Comparison of ENCODE assay signal across 1 cellular context in the genomic region with DNA sequence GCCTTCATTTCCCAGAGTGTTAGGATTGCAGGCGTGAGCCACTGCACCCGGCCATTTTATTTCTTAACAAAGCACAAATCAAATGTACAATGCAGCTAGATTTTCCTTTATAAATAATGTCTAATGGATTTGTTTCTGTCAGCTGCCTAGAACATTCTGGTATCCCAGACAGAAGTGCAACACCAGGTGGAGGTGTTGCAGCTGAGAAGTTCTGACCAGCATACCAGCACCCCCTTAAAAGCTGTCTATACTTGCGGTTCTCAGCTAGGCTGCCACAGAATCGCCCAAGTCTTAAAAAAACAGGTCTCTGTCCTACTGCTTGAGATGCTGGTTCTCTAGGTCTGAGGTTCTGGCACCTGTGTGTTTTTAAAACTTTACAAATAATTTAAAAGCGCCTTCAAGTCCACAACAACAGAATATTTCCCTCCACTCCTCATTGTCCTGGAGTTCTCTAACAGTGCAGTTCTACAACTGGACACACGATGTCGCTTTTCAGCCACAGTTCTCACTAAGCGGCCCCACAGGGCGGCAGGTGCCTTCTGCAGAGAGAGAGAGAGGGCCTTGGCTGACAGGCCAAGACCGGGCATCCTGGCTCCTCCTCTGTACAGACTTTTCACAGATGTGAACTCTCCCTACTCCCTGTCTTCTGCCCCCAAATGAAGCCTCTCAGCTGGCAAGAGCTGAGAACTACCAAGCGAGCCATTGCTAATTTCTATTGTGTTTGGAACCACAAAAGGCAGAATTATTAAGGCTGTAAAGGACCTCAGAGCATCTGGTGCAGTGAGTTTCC.
TF ChIP-seq lines count a peak whose summit lies in the region.

No MANE protein-coding gene starts in this region.

TF ChIP-seq in HepG2, 621 proteins besides CTCF, POLR2A, EP300 and RAD21 (continued from another document and continues in another):
- TF ChIP-seq, protein P1, sequence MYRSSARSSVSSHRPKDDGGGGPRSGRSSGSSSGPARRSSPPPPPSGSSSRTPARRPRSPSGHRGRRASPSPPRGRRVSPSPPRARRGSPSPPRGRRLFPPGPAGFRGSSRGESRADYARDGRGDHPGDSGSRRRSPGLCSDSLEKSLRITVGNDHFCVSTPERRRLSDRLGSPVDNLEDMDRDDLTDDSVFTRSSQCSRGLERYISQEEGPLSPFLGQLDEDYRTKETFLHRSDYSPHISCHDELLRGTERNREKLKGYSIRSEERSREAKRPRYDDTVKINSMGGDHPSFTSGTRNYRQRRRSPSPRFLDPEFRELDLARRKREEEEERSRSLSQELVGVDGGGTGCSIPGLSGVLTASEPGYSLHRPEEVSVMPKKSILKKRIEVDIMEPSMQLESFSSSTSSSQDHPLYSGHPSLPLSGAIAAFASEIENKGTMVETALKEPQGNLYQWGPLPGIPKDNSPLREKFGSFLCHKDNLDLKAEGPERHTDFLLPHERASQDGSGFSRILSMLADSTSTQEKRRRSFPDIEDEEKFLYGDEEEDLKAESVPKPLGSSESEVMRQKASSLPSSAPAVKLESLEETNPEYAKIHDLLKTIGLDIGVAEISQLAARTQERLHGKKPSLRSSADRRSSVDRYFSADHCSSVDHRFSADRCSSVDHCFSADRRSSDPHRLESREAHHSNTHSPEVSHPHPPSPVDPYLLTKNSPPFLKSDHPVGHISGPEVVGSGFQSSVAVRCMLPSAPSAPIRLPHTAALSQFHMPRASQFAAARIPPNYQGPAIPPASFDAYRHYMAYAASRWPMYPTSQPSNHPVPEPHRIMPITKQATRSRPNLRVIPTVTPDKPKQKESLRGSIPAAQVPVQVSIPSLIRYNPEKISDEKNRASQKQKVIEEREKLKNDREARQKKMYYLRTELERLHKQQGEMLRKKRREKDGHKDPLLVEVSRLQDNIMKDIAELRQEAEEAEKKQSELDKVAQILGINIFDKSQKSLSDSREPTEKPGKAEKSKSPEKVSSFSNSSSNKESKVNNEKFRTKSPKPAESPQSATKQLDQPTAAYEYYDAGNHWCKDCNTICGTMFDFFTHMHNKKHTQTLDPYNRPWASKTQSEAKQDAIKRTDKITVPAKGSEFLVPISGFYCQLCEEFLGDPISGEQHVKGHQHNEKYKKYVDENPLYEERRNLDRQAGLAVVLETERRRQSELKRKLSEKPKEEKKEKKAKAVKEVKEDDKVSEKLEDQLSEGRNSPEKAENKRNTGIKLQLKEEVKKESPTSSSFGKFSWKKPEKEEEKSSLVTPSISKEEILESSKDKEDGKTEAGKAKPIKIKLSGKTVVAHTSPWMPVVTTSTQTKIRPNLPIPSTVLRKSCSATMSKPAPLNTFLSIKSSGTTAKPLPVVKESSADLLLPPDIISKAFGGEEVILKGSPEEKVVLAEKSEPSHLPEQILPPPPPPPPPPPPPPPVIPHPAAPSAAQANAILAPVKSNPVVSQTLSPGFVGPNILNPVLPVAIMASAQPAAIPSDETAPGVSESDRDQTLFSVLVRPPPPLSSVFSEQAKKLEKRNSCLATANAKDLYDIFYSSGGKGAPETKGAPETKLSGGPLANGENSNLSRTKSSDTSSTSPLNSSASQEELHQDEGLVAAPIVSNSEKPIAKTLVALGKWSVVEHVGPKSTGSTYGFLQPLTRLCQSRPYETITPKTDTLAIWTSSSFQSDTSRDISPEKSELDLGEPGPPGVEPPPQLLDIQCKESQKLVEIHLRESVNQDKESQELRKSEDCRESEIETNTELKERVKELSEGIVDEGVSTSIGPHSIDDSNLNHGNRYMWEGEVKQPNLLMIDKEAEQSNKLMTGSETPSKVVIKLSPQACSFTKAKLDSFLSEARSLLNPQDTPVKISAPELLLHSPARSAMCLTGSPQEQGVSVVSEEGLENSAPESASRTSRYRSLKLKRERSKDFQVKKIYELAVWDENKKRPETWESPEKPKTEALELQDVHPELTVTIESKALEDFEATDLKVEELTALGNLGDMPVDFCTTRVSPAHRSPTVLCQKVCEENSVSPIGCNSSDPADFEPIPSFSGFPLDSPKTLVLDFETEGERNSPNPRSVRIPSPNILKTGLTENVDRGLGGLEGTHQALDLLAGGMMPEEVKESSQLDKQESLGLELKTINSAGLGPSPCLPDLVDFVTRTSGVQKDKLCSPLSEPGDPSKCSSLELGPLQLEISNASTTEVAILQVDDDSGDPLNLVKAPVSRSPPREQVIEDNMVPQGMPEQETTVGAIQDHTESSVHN (CRISPR knock-in tag; IDR thresholded peaks at IDR 0.05) = no peak
- TF ChIP-seq MED13 (CRISPR knock-in tag; IDR thresholded peaks at IDR 0.05) (no peak), ZNF788 (CRISPR knock-in tag; IDR thresholded peaks at IDR 0.05; ENCODE audit: borderline replicate concordance) (peak; percentile 31; the same call in 1 of the 2 replicates), ZNF563 (CRISPR knock-in tag; IDR thresholded peaks at IDR 0.05) (no peak), ZNF615 (CRISPR knock-in tag; IDR thresholded peaks at IDR 0.05; ENCODE audit: borderline replicate concordance) (no peak), BRCA1 (CRISPR knock-in tag; IDR thresholded peaks at IDR 0.05) (peak; percentile 76; the same call in 1 of the 2 replicates), ZNF737 (CRISPR knock-in tag; IDR thresholded peaks at IDR 0.05; ENCODE audit: borderline replicate concordance) (no peak), CBX1 (IDR thresholded peaks at IDR 0.05; ENCODE audit: low read depth) (no peak), PCBP1 (IDR thresholded peaks at IDR 0.05; ENCODE audit: borderline replicate concordance, low read depth, low read length) (no peak), ZNF720 (CRISPR knock-in tag; IDR thresholded peaks at IDR 0.05) (no peak), ZNF883 (CRISPR knock-in tag; IDR thresholded peaks at IDR 0.05; ENCODE audit: not compliant biosample characterization) (no peak), CREB1 (IDR thresholded peaks at IDR 0.05) (no peak), CREB1 (CRISPR knock-in tag; IDR thresholded peaks at IDR 0.05) (no peak), POLR2G (IDR thresholded peaks at IDR 0.05; ENCODE audit: low read depth, low read length) (no peak), POLR2AphosphoS2 (IDR thresholded peaks at IDR 0.05; ENCODE audit: low read depth, low read length) (no peak), MTF2 (CRISPR knock-in tag; IDR thresholded peaks at IDR 0.05; ENCODE audit: borderline replicate concordance) (no peak), MEF2D (CRISPR knock-in tag; IDR thresholded peaks at IDR 0.05) (no peak), PHF8 (CRISPR knock-in tag; IDR thresholded peaks at IDR 0.05) (0 out of 2 replicates have a peak, but pooled peaks have one; percentile 17), GLI4 (CRISPR knock-in tag; IDR thresholded peaks at IDR 0.05; ENCODE audit: borderline replicate concordance) (no peak)
- TF ChIP-seq, protein P2, sequence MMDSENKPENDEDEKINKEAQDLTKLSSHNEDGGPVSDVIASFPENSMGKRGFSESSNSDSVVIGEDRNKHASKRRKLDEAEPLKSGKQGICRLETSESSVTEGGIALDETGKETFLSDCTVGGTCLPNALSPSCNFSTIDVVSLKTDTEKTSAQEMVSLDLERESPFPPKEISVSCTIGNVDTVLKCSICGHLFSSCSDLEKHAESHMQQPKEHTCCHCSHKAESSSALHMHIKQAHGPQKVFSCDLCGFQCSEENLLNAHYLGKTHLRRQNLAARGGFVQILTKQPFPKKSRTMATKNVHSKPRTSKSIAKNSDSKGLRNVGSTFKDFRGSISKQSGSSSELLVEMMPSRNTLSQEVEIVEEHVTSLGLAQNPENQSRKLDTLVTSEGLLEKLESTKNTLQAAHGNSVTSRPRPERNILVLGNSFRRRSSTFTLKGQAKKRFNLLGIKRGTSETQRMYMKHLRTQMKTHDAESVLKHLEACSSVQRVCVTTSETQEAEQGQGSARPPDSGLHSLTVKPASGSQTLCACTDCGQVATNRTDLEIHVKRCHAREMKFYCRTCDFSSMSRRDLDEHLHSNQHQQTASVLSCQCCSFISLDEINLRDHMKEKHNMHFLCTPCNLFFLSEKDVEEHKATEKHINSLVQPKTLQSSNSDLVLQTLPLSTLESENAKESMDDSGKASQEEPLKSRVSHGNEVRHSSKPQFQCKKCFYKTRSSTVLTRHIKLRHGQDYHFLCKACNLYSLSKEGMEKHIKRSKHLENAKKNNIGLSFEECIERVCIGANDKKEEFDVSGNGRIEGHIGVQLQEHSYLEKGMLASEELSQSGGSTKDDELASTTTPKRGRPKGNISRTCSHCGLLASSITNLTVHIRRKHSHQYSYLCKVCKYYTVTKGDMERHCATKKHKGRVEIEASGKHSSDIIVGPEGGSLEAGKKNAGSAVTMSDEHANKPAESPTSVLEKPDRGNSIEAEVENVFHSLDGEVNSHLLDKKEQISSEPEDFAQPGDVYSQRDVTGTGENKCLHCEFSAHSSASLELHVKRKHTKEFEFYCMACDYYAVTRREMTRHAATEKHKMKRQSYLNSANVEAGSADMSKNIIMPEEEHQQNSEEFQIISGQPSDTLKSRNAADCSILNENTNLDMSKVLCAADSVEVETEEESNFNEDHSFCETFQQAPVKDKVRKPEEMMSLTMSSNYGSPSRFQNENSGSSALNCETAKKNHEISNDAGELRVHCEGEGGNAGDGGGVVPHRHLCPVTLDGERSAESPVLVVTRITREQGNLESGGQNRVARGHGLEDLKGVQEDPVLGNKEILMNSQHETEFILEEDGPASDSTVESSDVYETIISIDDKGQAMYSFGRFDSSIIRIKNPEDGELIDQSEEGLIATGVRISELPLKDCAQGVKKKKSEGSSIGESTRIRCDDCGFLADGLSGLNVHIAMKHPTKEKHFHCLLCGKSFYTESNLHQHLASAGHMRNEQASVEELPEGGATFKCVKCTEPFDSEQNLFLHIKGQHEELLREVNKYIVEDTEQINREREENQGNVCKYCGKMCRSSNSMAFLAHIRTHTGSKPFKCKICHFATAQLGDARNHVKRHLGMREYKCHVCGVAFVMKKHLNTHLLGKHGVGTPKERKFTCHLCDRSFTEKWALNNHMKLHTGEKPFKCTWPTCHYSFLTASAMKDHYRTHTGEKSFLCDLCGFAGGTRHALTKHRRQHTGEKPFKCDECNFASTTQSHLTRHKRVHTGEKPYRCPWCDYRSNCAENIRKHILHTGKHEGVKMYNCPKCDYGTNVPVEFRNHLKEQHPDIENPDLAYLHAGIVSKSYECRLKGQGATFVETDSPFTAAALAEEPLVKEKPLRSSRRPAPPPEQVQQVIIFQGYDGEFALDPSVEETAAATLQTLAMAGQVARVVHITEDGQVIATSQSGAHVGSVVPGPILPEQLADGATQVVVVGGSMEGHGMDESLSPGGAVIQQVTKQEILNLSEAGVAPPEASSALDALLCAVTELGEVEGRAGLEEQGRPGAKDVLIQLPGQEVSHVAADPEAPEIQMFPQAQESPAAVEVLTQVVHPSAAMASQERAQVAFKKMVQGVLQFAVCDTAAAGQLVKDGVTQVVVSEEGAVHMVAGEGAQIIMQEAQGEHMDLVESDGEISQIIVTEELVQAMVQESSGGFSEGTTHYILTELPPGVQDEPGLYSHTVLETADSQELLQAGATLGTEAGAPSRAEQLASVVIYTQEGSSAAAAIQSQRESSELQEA (CRISPR knock-in tag; IDR thresholded peaks at IDR 0.05; ENCODE audit: not compliant biosample characterization) = no peak
- TF ChIP-seq, protein P3, sequence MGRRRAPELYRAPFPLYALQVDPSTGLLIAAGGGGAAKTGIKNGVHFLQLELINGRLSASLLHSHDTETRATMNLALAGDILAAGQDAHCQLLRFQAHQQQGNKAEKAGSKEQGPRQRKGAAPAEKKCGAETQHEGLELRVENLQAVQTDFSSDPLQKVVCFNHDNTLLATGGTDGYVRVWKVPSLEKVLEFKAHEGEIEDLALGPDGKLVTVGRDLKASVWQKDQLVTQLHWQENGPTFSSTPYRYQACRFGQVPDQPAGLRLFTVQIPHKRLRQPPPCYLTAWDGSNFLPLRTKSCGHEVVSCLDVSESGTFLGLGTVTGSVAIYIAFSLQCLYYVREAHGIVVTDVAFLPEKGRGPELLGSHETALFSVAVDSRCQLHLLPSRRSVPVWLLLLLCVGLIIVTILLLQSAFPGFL (CRISPR knock-in tag; IDR thresholded peaks at IDR 0.05) = 0 out of 2 replicates have a peak, but pooled peaks have one; percentile 48
- TF ChIP-seq, protein P4, sequence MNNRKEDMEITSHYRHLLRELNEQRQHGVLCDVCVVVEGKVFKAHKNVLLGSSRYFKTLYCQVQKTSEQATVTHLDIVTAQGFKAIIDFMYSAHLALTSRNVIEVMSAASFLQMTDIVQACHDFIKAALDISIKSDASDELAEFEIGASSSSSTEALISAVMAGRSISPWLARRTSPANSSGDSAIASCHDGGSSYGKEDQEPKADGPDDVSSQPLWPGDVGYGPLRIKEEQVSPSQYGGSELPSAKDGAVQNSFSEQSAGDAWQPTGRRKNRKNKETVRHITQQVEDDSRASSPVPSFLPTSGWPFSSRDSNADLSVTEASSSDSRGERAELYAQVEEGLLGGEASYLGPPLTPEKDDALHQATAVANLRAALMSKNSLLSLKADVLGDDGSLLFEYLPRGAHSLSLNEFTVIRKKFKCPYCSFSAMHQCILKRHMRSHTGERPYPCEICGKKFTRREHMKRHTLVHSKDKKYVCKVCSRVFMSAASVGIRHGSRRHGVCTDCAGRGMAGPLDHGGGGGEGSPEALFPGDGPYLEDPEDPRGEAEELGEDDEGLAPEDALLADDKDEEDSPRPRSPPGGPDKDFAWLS (CRISPR knock-in tag; IDR thresholded peaks at IDR 0.05; ENCODE audit: borderline replicate concordance) = no peak
- TF ChIP-seq, protein P5, sequence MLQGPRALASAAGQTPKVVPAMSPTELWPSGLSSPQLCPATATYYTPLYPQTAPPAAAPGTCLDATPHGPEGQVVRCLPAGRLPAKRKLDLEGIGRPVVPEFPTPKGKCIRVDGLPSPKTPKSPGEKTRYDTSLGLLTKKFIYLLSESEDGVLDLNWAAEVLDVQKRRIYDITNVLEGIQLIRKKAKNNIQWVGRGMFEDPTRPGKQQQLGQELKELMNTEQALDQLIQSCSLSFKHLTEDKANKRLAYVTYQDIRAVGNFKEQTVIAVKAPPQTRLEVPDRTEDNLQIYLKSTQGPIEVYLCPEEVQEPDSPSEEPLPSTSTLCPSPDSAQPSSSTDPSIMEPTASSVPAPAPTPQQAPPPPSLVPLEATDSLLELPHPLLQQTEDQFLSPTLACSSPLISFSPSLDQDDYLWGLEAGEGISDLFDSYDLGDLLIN (CRISPR knock-in tag; IDR thresholded peaks at IDR 0.05; ENCODE audit: borderline replicate concordance) = no peak
- TF ChIP-seq, protein P6, sequence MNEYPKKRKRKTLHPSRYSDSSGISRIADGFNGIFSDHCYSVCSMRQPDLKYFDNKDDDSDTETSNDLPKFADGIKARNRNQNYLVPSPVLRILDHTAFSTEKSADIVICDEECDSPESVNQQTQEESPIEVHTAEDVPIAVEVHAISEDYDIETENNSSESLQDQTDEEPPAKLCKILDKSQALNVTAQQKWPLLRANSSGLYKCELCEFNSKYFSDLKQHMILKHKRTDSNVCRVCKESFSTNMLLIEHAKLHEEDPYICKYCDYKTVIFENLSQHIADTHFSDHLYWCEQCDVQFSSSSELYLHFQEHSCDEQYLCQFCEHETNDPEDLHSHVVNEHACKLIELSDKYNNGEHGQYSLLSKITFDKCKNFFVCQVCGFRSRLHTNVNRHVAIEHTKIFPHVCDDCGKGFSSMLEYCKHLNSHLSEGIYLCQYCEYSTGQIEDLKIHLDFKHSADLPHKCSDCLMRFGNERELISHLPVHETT (CRISPR knock-in tag; conservative IDR thresholded peaks at IDR 0.05) = no peak
- TF ChIP-seq, protein P7, sequence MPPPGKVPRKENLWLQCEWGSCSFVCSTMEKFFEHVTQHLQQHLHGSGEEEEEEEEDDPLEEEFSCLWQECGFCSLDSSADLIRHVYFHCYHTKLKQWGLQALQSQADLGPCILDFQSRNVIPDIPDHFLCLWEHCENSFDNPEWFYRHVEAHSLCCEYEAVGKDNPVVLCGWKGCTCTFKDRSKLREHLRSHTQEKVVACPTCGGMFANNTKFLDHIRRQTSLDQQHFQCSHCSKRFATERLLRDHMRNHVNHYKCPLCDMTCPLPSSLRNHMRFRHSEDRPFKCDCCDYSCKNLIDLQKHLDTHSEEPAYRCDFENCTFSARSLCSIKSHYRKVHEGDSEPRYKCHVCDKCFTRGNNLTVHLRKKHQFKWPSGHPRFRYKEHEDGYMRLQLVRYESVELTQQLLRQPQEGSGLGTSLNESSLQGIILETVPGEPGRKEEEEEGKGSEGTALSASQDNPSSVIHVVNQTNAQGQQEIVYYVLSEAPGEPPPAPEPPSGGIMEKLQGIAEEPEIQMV (CRISPR knock-in tag; IDR thresholded peaks at IDR 0.05; ENCODE audit: low read depth) = no peak
